In genomic region chr3:186929186-186929585, GRCh38 we compare ENCODE assay signal across 12 cellular contexts. TPM values are rescaled to one million over a fixed set of nuclear protein-coding genes. Genes with fewer than 3 reads are reported as not detected.
A peak's percentile ranks its signal among the peaks of the same experiment; 100 is the strongest.
DNase-seq lines count a peak whose midpoint lies in the region; ATAC-seq and TF ChIP-seq lines count a peak whose summit lies in the region.
"Had no signal": no experiment of that assay in that cellular context is flagged by ENCODE, and none has a peak within 500 bp of the region (broad histone marks: within the 10 kb centered on the region; RNA-seq: fewer than 3 reads in every experiment).

No MANE protein-coding gene starts in this region.

- DNase-seq in activated naive CD8-positive, alpha-beta T cell treated with anti-CD3 and anti-CD28 coated beads for 36 hours = no peak
- DNase-seq in RPMI7951 (ENCODE audit: low read depth) (peak; percentile 33), foreskin melanocyte (peak; percentile 90), psoas muscle (no peak), stomach (no peak), DMS114 treated with DMSO at 0.1 percent for 48 hours (lab: John Stamatoyannopoulos, UW; ENCODE audit: unreplicated experiment) (no peak), upper lobe of right lung (no peak)
- DNase-seq: colonic mucosa, GM23248, NCI-H1694, NCI-H69 had no signal

- H3K27ac Mint-ChIP-seq in activated naive CD8-positive, alpha-beta T cell = peak overlapping the region; percentile 10
- H3K27ac Mint-ChIP-seq in activated naive CD8-positive, alpha-beta T cell treated with anti-CD3 and anti-CD28 coated beads for 36 hours = no peak overlapping the region

- TF ChIP-seq POLR2A in stomach (IDR thresholded peaks at IDR 0.05) = no peak

- intact Hi-C loops in psoas muscle (cut with DNase I) (loop anchor here in 1 of 2 donors (5.0 kb wide), 1 partner anchor 77 kb away; no protein-coding TSS in a partner anchor), stomach (cut with DNase I; ENCODE audit: low total_unique reads) (no loop called here), upper lobe of right lung (cut with DNase I) (loop anchor here (10.0 kb wide), 1 partner anchor 74 kb away; no protein-coding TSS in a partner anchor)

- H3K4me3 ChIP-seq in psoas muscle (peak overlapping the region; percentile 99), stomach (no peak overlapping the region), upper lobe of right lung (no peak overlapping the region)

- H3K9me3 Mint-ChIP-seq in activated naive CD8-positive, alpha-beta T cell (ENCODE audit: low read depth) = no peaks in the 10 kb centered on the region
- no peaks in the 10 kb centered on the region for H3K9me3 Mint-ChIP-seq in activated naive CD8-positive, alpha-beta T cell treated with anti-CD3 and anti-CD28 coated beads for 36 hours

- H3K27ac ChIP-seq in psoas muscle = peak overlapping the region; percentile 89
- no peak overlapping the region for H3K27ac ChIP-seq in stomach
- H3K27ac ChIP-seq in upper lobe of right lung = no peak overlapping the region
- H3K27ac ChIP-seq: colonic mucosa, GM23248 had no signal

- TF ChIP-seq CTCF in psoas muscle (IDR thresholded peaks at IDR 0.05) (no peak), stomach (IDR thresholded peaks at IDR 0.05) (no peak), upper lobe of right lung (IDR thresholded peaks at IDR 0.05) (no peak)

- H3K36me3 Mint-ChIP-seq in activated naive CD8-positive, alpha-beta T cell = no peaks in the 10 kb centered on the region
- H3K36me3 Mint-ChIP-seq in activated naive CD8-positive, alpha-beta T cell treated with anti-CD3 and anti-CD28 coated beads for 36 hours = peaks cover 15% of the 10 kb centered on the region

- H3K36me3 ChIP-seq in psoas muscle (ENCODE audit: insufficient read depth in 1 of 2, low read depth in 1 of 2) (peaks cover 0 to 7% of the 10 kb centered on the region in 2 donors), stomach (peaks cover 0 to 3% (median 2%) of the 10 kb centered on the region in 4 donors), upper lobe of right lung (no peaks in the 10 kb centered on the region)
- H3K36me3 ChIP-seq: colonic mucosa had no signal

- WGBS in psoas muscle, 3 donors = 64 to 78% (median 72%) methylated on average over 5 of the region's 5 CpGs
- WGBS in stomach, 5 donors = 85 to 93% (median 88%) methylated on average over 5 of the region's 5 CpGs

- H3K27me3 Mint-ChIP-seq in activated naive CD8-positive, alpha-beta T cell = no peaks in the 10 kb centered on the region
- no peaks in the 10 kb centered on the region for H3K27me3 Mint-ChIP-seq in activated naive CD8-positive, alpha-beta T cell treated with anti-CD3 and anti-CD28 coated beads for 36 hours

- H3K9me3 ChIP-seq in psoas muscle (no peaks in the 10 kb centered on the region), stomach (no peaks in the 10 kb centered on the region), upper lobe of right lung (no peaks in the 10 kb centered on the region)
- H3K9me3 ChIP-seq: colonic mucosa had no signal

- no peak for ATAC-seq in psoas muscle
- no peak for ATAC-seq in upper lobe of right lung

- H3K27me3 ChIP-seq in psoas muscle (ENCODE audit: insufficient read depth in 3 of 3, low read length in 2 of 3) (no peaks in the 10 kb centered on the region), stomach (no peaks in the 10 kb centered on the region), upper lobe of right lung (no peaks in the 10 kb centered on the region)
- H3K27me3 ChIP-seq: colonic mucosa had no signal

- no peak for TF ChIP-seq EP300 in stomach (IDR thresholded peaks at IDR 0.05)

- peak overlapping the region; percentile 40 for H3K4me3 Mint-ChIP-seq in activated naive CD8-positive, alpha-beta T cell
- no peak overlapping the region for H3K4me3 Mint-ChIP-seq in activated naive CD8-positive, alpha-beta T cell treated with anti-CD3 and anti-CD28 coated beads for 36 hours

- peaks cover 29% of the 10 kb centered on the region for H3K4me1 Mint-ChIP-seq in activated naive CD8-positive, alpha-beta T cell (ENCODE audit: low read depth)
- H3K4me1 Mint-ChIP-seq in activated naive CD8-positive, alpha-beta T cell treated with anti-CD3 and anti-CD28 coated beads for 36 hours = peaks cover 22% of the 10 kb centered on the region

- H3K4me1 ChIP-seq in psoas muscle (peaks cover 27% of the 10 kb centered on the region), stomach (peaks cover 13 to 46% (median 39%) of the 10 kb centered on the region in 4 donors), upper lobe of right lung (peaks cover 30% of the 10 kb centered on the region)
- H3K4me1 ChIP-seq: colonic mucosa had no signal

RNA-seq across cellular contexts. Expression of gene ST6GAL1, which starts 1.1 kb away (rescaled TPM):
- 10 to 100 TPM; 97.4 to 98.8 TPM for total RNA-seq in activated naive CD8-positive, alpha-beta T cell treated with anti-CD3 and anti-CD28 coated beads for 36 hours
- total RNA-seq in RPMI7951 (2014; rRNA removed; shearing (Covaris generic)) = 2.0 and 4.2 TPM in 2 replicates
- total RNA-seq in psoas muscle (10 to 100 TPM; 11.5 to 25.0 (median 20.5) TPM), stomach (10 to 100 TPM in 4 of 5 donors, 1 to 10 TPM in 1; 3.8 to 31.0 (median 18.1) TPM), upper lobe of right lung (116 TPM)
- polyA plus RNA-seq in psoas muscle (10 to 100 TPM in 1 of 3 donors, 1 to 10 TPM in 2; 4.2 to 15.3 (median 9.2) TPM), stomach (1 to 10 TPM; 4.1 to 9.7 (median 4.6) TPM)
- total RNA-seq: GM23248 had no signal

Comparison
In these comparisons a context has a peak if more than half of its experiments do, and no peak if none do; other contexts are left out.
1. DNase-seq: peak in RPMI7951 (single experiment) and foreskin melanocyte (single experiment); none in activated naive CD8-positive, alpha-beta T cell treated with anti-CD3 and anti-CD28 coated beads for 36 hours (single experiment), psoas muscle (0 of 2), stomach (single experiment), DMS114 treated with DMSO at 0.1 percent for 48 hours (single experiment) and upper lobe of right lung (single experiment).